Comparison of ENCODE assay signal across 19 cellular contexts in genomic region chr10:30877111-30877510, GRCh38.
"Had no signal": no experiment of that assay in that cellular context is flagged by ENCODE, and none has a peak within 500 bp of the region (broad histone marks: within the 10 kb centered on the region; RNA-seq: fewer than 3 reads in every experiment).

No MANE protein-coding gene starts in this region.

- H3K4me1 Mint-ChIP-seq: activated CD4-positive, alpha-beta T cell treated with anti-CD3 and anti-CD28 coated beads, Interleukin-2, amount 10 ng/mL, durations not matched to agents 7 days and 5 days; natural killer cell; stimulated activated memory B cell treated with anti-CD40 and anti-IgM and Interleukin-4, amounts not matched to agents 10 μg/mL and 1 μg/mL and 100 μg/mL, for 72 hours had no signal

- H3K4me3 Mint-ChIP-seq: activated CD4-positive, alpha-beta T cell treated with anti-CD3 and anti-CD28 coated beads, Interleukin-2, amount 10 ng/mL, durations not matched to agents 7 days and 5 days; activated T-cell treated with anti-CD3 and anti-CD28 coated beads, Interleukin-2, amount 50 U/mL, for 4 hours; dendritic cell treated with granulocyte-macrophage colony-stimulating factor and Interleukin-4, amounts not matched to agents 40 ng/mL and 50 ng/mL, for 4 days; natural killer cell; stimulated activated memory B cell treated with anti-CD40 and anti-IgM and Interleukin-4, amounts not matched to agents 10 μg/mL and 1 μg/mL and 100 μg/mL, for 72 hours had no signal

- ATAC-seq: activated T-cell treated with anti-CD3 and anti-CD28 coated beads, Interleukin-2, amount 50 U/mL, for 4 hours; lower lobe of right lung; natural killer cell; sciatic nerve; stimulated activated memory B cell treated with anti-CD40 and anti-IgM and Interleukin-4, amounts not matched to agents 10 μg/mL and 1 μg/mL and 100 μg/mL, for 72 hours had no signal

- H3K36me3 ChIP-seq: adrenal gland had no signal

- H3K36me3 Mint-ChIP-seq: natural killer cell had no signal

- H3K27ac ChIP-seq: adrenal gland, esophagus squamous epithelium, lower lobe of right lung, neutrophil had no signal

- H3K27ac Mint-ChIP-seq: activated CD4-positive, alpha-beta T cell treated with anti-CD3 and anti-CD28 coated beads, Interleukin-2, amount 10 ng/mL, durations not matched to agents 7 days and 5 days; dendritic cell treated with granulocyte-macrophage colony-stimulating factor and Interleukin-4, amounts not matched to agents 40 ng/mL and 50 ng/mL, for 4 days; natural killer cell; stimulated activated memory B cell treated with anti-CD40 and anti-IgM and Interleukin-4, amounts not matched to agents 10 μg/mL and 1 μg/mL and 100 μg/mL, for 72 hours had no signal

- H3K27me3 ChIP-seq: adrenal gland, esophagus squamous epithelium, neutrophil had no signal

- H3K9me3 Mint-ChIP-seq: activated CD4-positive, alpha-beta T cell treated with anti-CD3 and anti-CD28 coated beads, Interleukin-2, amount 10 ng/mL, durations not matched to agents 7 days and 5 days; dendritic cell treated with granulocyte-macrophage colony-stimulating factor and Interleukin-4, amounts not matched to agents 40 ng/mL and 50 ng/mL, for 4 days; natural killer cell had no signal

- H3K4me3 ChIP-seq: adrenal gland, esophagus squamous epithelium, lower lobe of right lung had no signal

- H3K4me1 ChIP-seq: adrenal gland, esophagus squamous epithelium, lower lobe of right lung had no signal

- H3K9me3 ChIP-seq: esophagus squamous epithelium, lower lobe of right lung, neutrophil had no signal

- DNase-seq: activated CD4-positive, alpha-beta T cell treated with anti-CD3 and anti-CD28 coated beads, Interleukin-2, amount 10 ng/mL, durations not matched to agents 7 days and 5 days; activated CD4-positive, CD25-positive, alpha-beta regulatory T cell; activated CD8-positive, alpha-beta memory T cell treated with anti-CD3 and anti-CD28 coated beads, Interleukin-2, amount 50 U/mL, for 4 hours; activated effector memory CD4-positive, alpha-beta T cell treated with Interleukin-2 at 50 U/mL for 16 hours; activated naive CD4-positive, alpha-beta T cell treated with anti-CD3 and anti-CD28 coated beads, Interleukin-2, amount 50 U/mL, for 16 hours; activated T-cell treated with anti-CD3 and anti-CD28 coated beads, Interleukin-2, amount 50 U/mL, for 4 hours; adrenal gland; effector CD8-positive, alpha-beta T cell; esophagus squamous epithelium; hypothalamus; lower lobe of right lung; natural killer cell; stimulated activated CD4-positive, alpha-beta T cell treated with anti-CD3 and anti-CD28 coated beads, Interleukin-4, amount 100 ng/mL, for 24 hours; T-helper 9 cell had no signal

- H3K27me3 Mint-ChIP-seq: activated CD4-positive, alpha-beta T cell treated with anti-CD3 and anti-CD28 coated beads, Interleukin-2, amount 10 ng/mL, durations not matched to agents 7 days and 5 days; dendritic cell treated with granulocyte-macrophage colony-stimulating factor and Interleukin-4, amounts not matched to agents 40 ng/mL and 50 ng/mL, for 4 days; stimulated activated memory B cell treated with anti-CD40 and anti-IgM and Interleukin-4, amounts not matched to agents 10 μg/mL and 1 μg/mL and 100 μg/mL, for 72 hours had no signal

- FAIRE-seq: keratinocyte had no signal
